In genomic region chr11:35334385-35335090, GRCh38 we compare ENCODE assay signal across 11 cellular contexts.
A peak's percentile ranks its signal among the peaks of the same experiment; 100 is the strongest.
DNase-seq lines count a peak whose midpoint lies in the region; ATAC-seq and TF ChIP-seq lines count a peak whose summit lies in the region.
"Had no signal": no experiment of that assay in that cellular context is flagged by ENCODE, and none has a peak within 500 bp of the region (broad histone marks: within the 10 kb centered on the region; RNA-seq: fewer than 3 reads in every experiment).

No MANE protein-coding gene starts in this region.

- ATAC-seq in HG02610 (IDR thresholded peaks at IDR 0.05; ENCODE audit: unreplicated experiment) (peak; percentile 74), right cardiac atrium (no peak)
- ATAC-seq in stimulated activated naive B cell treated with anti-CD40 and anti-IgM and Interleukin-4, amounts not matched to agents 10 μg/mL and 1 μg/mL and 100 μg/mL, for 72 hours (replicated peaks), result peak; percentile 85 to 88

- no peaks in the 10 kb centered on the region for H3K9me3 Mint-ChIP-seq in MCF 10A (ENCODE audit: unreplicated experiment)
- H3K9me3 Mint-ChIP-seq in stimulated activated naive B cell treated with anti-CD40 and anti-IgM and Interleukin-4, amounts not matched to agents 10 μg/mL and 1 μg/mL and 100 μg/mL, for 72 hours, result peaks cover 0 to 3% of the 10 kb centered on the region in 2 donors

- H3K27ac ChIP-seq in breast epithelium (no peak overlapping the region), right cardiac atrium (ENCODE audit: low read length) (no peak overlapping the region)

- no peaks in the 10 kb centered on the region for H3K4me1 ChIP-seq in breast epithelium
- no peaks in the 10 kb centered on the region for H3K4me1 ChIP-seq in right cardiac atrium (ENCODE audit: control insufficient read depth, insufficient read depth, low read length)

- intact Hi-C loops in MCF 10A (cut with micrococcal nuclease) (no loop called here), breast epithelium (cut with DNase I; ENCODE audit: low total_unique reads) (no loop called here), right cardiac atrium (cut with DNase I) (no loop called here)

- POLR2A ChIA-PET in MCF 10A (lab: Yijun Ruan, JAX), result interaction anchor here (1.0 to 6.6 kb wide), 6 partner anchors 8 to 59 kb away, joined by 3 to 81 read pairs (median 8); no protein-coding TSS in a partner anchor

- DNase-seq in MCF 10A (ENCODE audit: unreplicated experiment), result peak; percentile 54
- DNase-seq in breast epithelium (ENCODE audit: low spot score in 2 of 2), result no peak
- DNase-seq in NCI-H510A (lab: John Stamatoyannopoulos, UW), result peak; percentile 21
- peak; percentile 35 for DNase-seq in stimulated activated naive B cell treated with anti-CD40 and anti-IgM and Interleukin-4, amounts not matched to agents 10 μg/mL and 1 μg/mL and 100 μg/mL, for 72 hours
- no peak for DNase-seq in NCI-H2081 treated with DMSO at 0.1 percent for 48 hours (lab: John Stamatoyannopoulos, UW)
- DNase-seq in GOT3 (lab: John Stamatoyannopoulos, UW), result no peak
- no peak for DNase-seq in right cardiac atrium
- DNase-seq: activated CD4-positive, alpha-beta T cell treated with anti-CD3 and anti-CD28 coated beads for 48 hours; cortex of kidney; midbrain had no signal

- no peaks in the 10 kb centered on the region for H3K27me3 ChIP-seq in breast epithelium
- H3K27me3 ChIP-seq in right cardiac atrium (ENCODE audit: control insufficient read depth, insufficient read depth), result no peaks in the 10 kb centered on the region

- peaks cover 23% of the 10 kb centered on the region for H3K4me1 Mint-ChIP-seq in MCF 10A (ENCODE audit: insufficient read depth, unreplicated experiment)
- peaks cover 35 to 46% of the 10 kb centered on the region in 2 donors for H3K4me1 Mint-ChIP-seq in stimulated activated naive B cell treated with anti-CD40 and anti-IgM and Interleukin-4, amounts not matched to agents 10 μg/mL and 1 μg/mL and 100 μg/mL, for 72 hours

- H3K27ac Mint-ChIP-seq in MCF 10A (ENCODE audit: low read depth, unreplicated experiment), result peak overlapping the region; percentile 44
- peak overlapping the region; percentile 72 for H3K27ac Mint-ChIP-seq in stimulated activated naive B cell treated with anti-CD40 and anti-IgM and Interleukin-4, amounts not matched to agents 10 μg/mL and 1 μg/mL and 100 μg/mL, for 72 hours

- no peaks in the 10 kb centered on the region for H3K27me3 Mint-ChIP-seq in MCF 10A (ENCODE audit: insufficient read depth, unreplicated experiment)
- no peaks in the 10 kb centered on the region for H3K27me3 Mint-ChIP-seq in stimulated activated naive B cell treated with anti-CD40 and anti-IgM and Interleukin-4, amounts not matched to agents 10 μg/mL and 1 μg/mL and 100 μg/mL, for 72 hours

- WGBS in right cardiac atrium, result 75% methylated on average over 5 of the region's 5 CpGs

- TF ChIP-seq POLR2A in breast epithelium (IDR thresholded peaks at IDR 0.05), result no peak

- CTCF ChIA-PET in MCF 10A (lab: Yijun Ruan, JAX), result interaction anchor here (0.6 to 0.8 kb wide), 4 partner anchors 17 to 55 kb away, joined by 3 to 4 read pairs (median 3); no protein-coding TSS in a partner anchor

- no peak overlapping the region for H3K4me3 ChIP-seq in breast epithelium
- H3K4me3 ChIP-seq in right cardiac atrium (ENCODE audit: low read length), result no peak overlapping the region

- no TSS peak for BruUV-seq in MCF 10A (replicated peaks; lab: Mats Ljungman, UMichigan)

- no peaks in the 10 kb centered on the region for H3K36me3 ChIP-seq in breast epithelium

- H3K36me3 Mint-ChIP-seq in MCF 10A (ENCODE audit: insufficient read depth, unreplicated experiment), result no peaks in the 10 kb centered on the region
- H3K36me3 Mint-ChIP-seq in stimulated activated naive B cell treated with anti-CD40 and anti-IgM and Interleukin-4, amounts not matched to agents 10 μg/mL and 1 μg/mL and 100 μg/mL, for 72 hours, result peaks cover 0 to 2% of the 10 kb centered on the region in 2 donors

- H3K9me3 ChIP-seq in breast epithelium, result no peaks in the 10 kb centered on the region
- H3K9me3 ChIP-seq in right cardiac atrium (ENCODE audit: control insufficient read depth, low read length), result no peaks in the 10 kb centered on the region

- TF ChIP-seq CTCF in MCF 10A (IDR thresholded peaks at IDR 0.05; ENCODE audit: unreplicated experiment) (no peak), breast epithelium (IDR thresholded peaks at IDR 0.05) (no peak)

- H3K4me3 Mint-ChIP-seq in MCF 10A (ENCODE audit: unreplicated experiment), result no peak overlapping the region
- no peak overlapping the region for H3K4me3 Mint-ChIP-seq in stimulated activated naive B cell treated with anti-CD40 and anti-IgM and Interleukin-4, amounts not matched to agents 10 μg/mL and 1 μg/mL and 100 μg/mL, for 72 hours

Comparison
In these comparisons a context has a peak if more than half of its experiments do, and no peak if none do; other contexts are left out.
1. DNase-seq: peak in MCF 10A (single experiment), NCI-H510A (single experiment) and stimulated activated naive B cell treated with anti-CD40 and anti-IgM and Interleukin-4, amounts not matched to agents 10 μg/mL and 1 μg/mL and 100 μg/mL, for 72 hours (single experiment); none in breast epithelium (0 of 2), NCI-H2081 treated with DMSO at 0.1 percent for 48 hours (single experiment), GOT3 (single experiment) and right cardiac atrium (0 of 3).
2. ATAC-seq: peak in HG02610 (single experiment) and stimulated activated naive B cell treated with anti-CD40 and anti-IgM and Interleukin-4, amounts not matched to agents 10 μg/mL and 1 μg/mL and 100 μg/mL, for 72 hours (2 of 2); none in right cardiac atrium (0 of 2).